8 cellular contexts compared by ENCODE assay signal in the genomic region with DNA sequence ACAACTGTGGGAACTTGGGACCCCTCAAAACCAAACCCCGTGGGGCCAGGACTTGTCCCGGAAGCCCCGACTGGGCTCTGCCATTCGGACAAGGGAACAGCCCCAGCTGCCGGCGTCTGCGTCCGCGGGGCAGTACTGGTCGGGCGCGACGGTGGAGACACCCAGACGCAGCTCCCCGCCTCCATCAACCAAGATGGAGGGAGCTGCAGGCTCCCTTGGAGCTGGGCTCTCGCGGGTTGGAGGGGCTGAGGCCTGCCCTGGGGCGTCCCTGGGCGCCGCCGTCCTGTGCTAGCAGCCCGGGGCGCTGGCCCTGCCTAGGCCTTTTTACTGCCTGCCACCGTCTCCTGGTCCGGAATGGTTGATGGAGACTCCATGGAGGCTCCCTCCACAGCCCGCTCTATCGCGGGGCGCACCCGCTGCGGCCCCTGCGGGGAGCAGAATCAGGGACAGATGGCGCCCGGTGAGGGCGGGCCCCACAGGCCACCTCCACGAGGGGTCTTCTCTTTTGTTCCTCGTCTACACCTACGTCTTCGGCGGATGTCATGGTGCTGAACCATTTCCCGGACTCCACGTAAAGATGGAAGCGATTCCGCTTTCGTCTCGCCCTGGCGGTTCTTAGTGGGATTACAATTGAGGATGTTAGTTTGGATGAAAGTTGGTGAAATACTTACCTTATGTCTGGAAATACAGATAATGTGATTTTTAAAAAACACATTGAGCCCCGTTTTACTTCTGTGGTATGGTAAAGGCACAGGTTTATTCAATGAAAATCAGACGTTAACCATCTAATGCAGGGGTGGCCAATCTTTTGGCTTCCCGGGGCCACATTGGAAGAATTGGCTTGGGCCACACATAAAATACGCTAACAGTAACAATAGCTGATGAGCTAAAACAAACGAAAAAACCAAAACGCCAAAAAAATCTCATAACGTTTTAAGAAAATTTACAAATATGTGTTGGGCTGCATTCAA. TPM values are rescaled to one million over a fixed set of nuclear protein-coding genes. Genes with fewer than 3 reads are reported as not detected.
DNase-seq lines count a peak whose midpoint lies in the region; ATAC-seq and TF ChIP-seq lines count a peak whose summit lies in the region.

No MANE protein-coding gene starts in this region.

- WGBS in right lobe of liver (ENCODE audit: insufficient coverage, low coverage, low lambda C conversion rate, missing lambda C conversion rate) = 13% methylated on average over 21 of the region's 54 CpGs

- H3K27me3 Mint-ChIP-seq in activated CD4-positive, alpha-beta T cell treated with anti-CD3 and anti-CD28 coated beads, Interleukin-2, amount 10 ng/mL, durations not matched to agents 7 days and 5 days = no peaks in the 10 kb centered on the region

- peak overlapping the region; percentile 58 for H3K4me3 ChIP-seq in AG04449 (ENCODE audit: low read depth, low read length)
- peak overlapping the region; percentile 60 to 97 (median 90) for H3K4me3 ChIP-seq in dorsolateral prefrontal cortex
- H3K4me3 ChIP-seq in right lobe of liver = peak overlapping the region; percentile 56 to 87 (median 75)

- H3K9me3 Mint-ChIP-seq in activated CD4-positive, alpha-beta T cell treated with anti-CD3 and anti-CD28 coated beads, Interleukin-2, amount 10 ng/mL, durations not matched to agents 7 days and 5 days = no peaks in the 10 kb centered on the region

- peaks cover 13% of the 10 kb centered on the region for H3K36me3 Mint-ChIP-seq in activated CD4-positive, alpha-beta T cell treated with anti-CD3 and anti-CD28 coated beads, Interleukin-2, amount 10 ng/mL, durations not matched to agents 7 days and 5 days (ENCODE audit: low read depth)

- POLR2A ChIA-PET in AG04449 (lab: Yijun Ruan, JAX) = interaction anchor here (0.6 to 1.7 kb wide), 2 partner anchors 19 to 27 kb away, joined by 3 to 9 read pairs; no protein-coding TSS in a partner anchor
- POLR2A ChIA-PET in activated CD4-positive, alpha-beta T cell treated with anti-CD3 and anti-CD28 coated beads, Interleukin-2, amount 10 ng/mL, durations not matched to agents 7 days and 5 days (lab: Charles Lee) = interaction anchor here (1.0 kb wide), 1 partner anchor 91 kb away, joined by 4 read pairs; no protein-coding TSS in a partner anchor

- ATAC-seq in HG03064 (IDR thresholded peaks at IDR 0.05; ENCODE audit: low read depth, unreplicated experiment) (peak; percentile 20), right lobe of liver (peak; percentile 8 to 39 (median 30))

- intact Hi-C loops in dorsolateral prefrontal cortex (cut with DNase I) (loop anchor here (1.0 to 10.0 kb wide), 5 partner anchors 82 to 232 kb away; a partner anchor contains a TSS), right lobe of liver (cut with DNase I) (no loop called here)

- DNase-seq in AG04449 (ENCODE audit: low read depth, low spot score) = no peak
- DNase-seq in NCI-H345 treated with DMSO at 0.1 percent for 48 hours (lab: John Stamatoyannopoulos, UW; ENCODE audit: unreplicated experiment) = peak; percentile 55
- peak; percentile 81 for DNase-seq in activated CD4-positive, alpha-beta T cell treated with anti-CD3 and anti-CD28 coated beads, Interleukin-2, amount 10 ng/mL, durations not matched to agents 7 days and 5 days
- DNase-seq in dorsolateral prefrontal cortex = peak; percentile 30 to 74 (median 56)
- DNase-seq in right lobe of liver = peak; percentile 58 to 72 (median 69)
- DNase-seq in stimulated activated CD4-positive, alpha-beta T cell treated with anti-CD3 and anti-CD28 coated beads, Interleukin-4, amount 100 ng/mL, for 24 hours = peak; percentile 79

- peaks cover 31% of the 10 kb centered on the region for H3K4me1 Mint-ChIP-seq in activated CD4-positive, alpha-beta T cell treated with anti-CD3 and anti-CD28 coated beads, Interleukin-2, amount 10 ng/mL, durations not matched to agents 7 days and 5 days

- CTCF ChIA-PET in AG04449 (lab: Yijun Ruan, JAX) = interaction anchor here (0.6 to 2.7 kb wide), 9 partner anchors 10 to 103 kb away, joined by 3 to 7 read pairs (median 3); no protein-coding TSS in a partner anchor
- CTCF ChIA-PET in activated CD4-positive, alpha-beta T cell treated with anti-CD3 and anti-CD28 coated beads, Interleukin-2, amount 10 ng/mL, durations not matched to agents 7 days and 5 days (lab: Charles Lee) = interaction anchor here (0.9 to 2.0 kb wide), 7 partner anchors 10 to 81 kb away, joined by 3 to 6 read pairs (median 4); a partner anchor contains a TSS

- no peaks in the 10 kb centered on the region for H3K27me3 ChIP-seq in dorsolateral prefrontal cortex
- H3K27me3 ChIP-seq in right lobe of liver = no peaks in the 10 kb centered on the region

- H3K27ac ChIP-seq in dorsolateral prefrontal cortex = peak overlapping the region; percentile 95 to 100 (median 99)
- H3K27ac ChIP-seq in right lobe of liver = peak overlapping the region; percentile 95 to 99 (median 97)

- TF ChIP-seq POLR2A in GM18526 (IDR thresholded peaks at IDR 0.05; ENCODE audit: extremely low read depth, insufficient read length) = peak; percentile 50
- no peak for TF ChIP-seq POLR2A in right lobe of liver (IDR thresholded peaks at IDR 0.05)

- peak overlapping the region; percentile 79 for H3K4me3 Mint-ChIP-seq in activated CD4-positive, alpha-beta T cell treated with anti-CD3 and anti-CD28 coated beads, Interleukin-2, amount 10 ng/mL, durations not matched to agents 7 days and 5 days

- peak; percentile 47 for TF ChIP-seq CTCF in AG04449 (IDR thresholded peaks at IDR 0.05; ENCODE audit: insufficient read depth, low read length, missing control alignments)
- peak in 55 of 56 donors; percentile 43 to 82 (median 65) for TF ChIP-seq CTCF in dorsolateral prefrontal cortex (IDR thresholded peaks at IDR 0.05 in 54 of 56, conservative IDR thresholded peaks at IDR 0.05 in 2 of 56; ENCODE audit: low read depth in 1 of 56, partially characterized antibody in 56 of 56)
- peak; percentile 52 to 69 (median 58) for TF ChIP-seq CTCF in right lobe of liver (IDR thresholded peaks at IDR 0.05)

- H3K4me1 ChIP-seq in right lobe of liver = peaks cover 0 to 18% (median 9%) of the 10 kb centered on the region in 4 donors

- H3K27ac Mint-ChIP-seq in activated CD4-positive, alpha-beta T cell treated with anti-CD3 and anti-CD28 coated beads, Interleukin-2, amount 10 ng/mL, durations not matched to agents 7 days and 5 days = peak overlapping the region; percentile 97

- H3K36me3 ChIP-seq in right lobe of liver = no peaks in the 10 kb centered on the region

- no peaks in the 10 kb centered on the region for H3K9me3 ChIP-seq in right lobe of liver

RNA-seq across cellular contexts. Expression of a gene that starts 1.2 kb away (rescaled TPM):
- total RNA-seq in activated CD4-positive, alpha-beta T cell treated with anti-CD3 and anti-CD28 coated beads, Interleukin-2, amount 10 ng/mL, durations not matched to agents 7 days and 5 days = 10 to 100 TPM; 12.6 to 14.5 TPM
- total RNA-seq in dorsolateral prefrontal cortex (10 to 100 TPM; 12.5 to 32.2 (median 21.1) TPM), right lobe of liver (1 to 10 TPM; 3.8 to 6.9 (median 4.4) TPM)

Comparison
In these comparisons a context has a peak if more than half of its experiments do, and no peak if none do; other contexts are left out.
1. intact Hi-C loops: an anchor here in dorsolateral prefrontal cortex (1.0 to 10.0 kb wide); none called in right lobe of liver.